Comparison of ENCODE assay signal across 8 cellular contexts in the genomic region with DNA sequence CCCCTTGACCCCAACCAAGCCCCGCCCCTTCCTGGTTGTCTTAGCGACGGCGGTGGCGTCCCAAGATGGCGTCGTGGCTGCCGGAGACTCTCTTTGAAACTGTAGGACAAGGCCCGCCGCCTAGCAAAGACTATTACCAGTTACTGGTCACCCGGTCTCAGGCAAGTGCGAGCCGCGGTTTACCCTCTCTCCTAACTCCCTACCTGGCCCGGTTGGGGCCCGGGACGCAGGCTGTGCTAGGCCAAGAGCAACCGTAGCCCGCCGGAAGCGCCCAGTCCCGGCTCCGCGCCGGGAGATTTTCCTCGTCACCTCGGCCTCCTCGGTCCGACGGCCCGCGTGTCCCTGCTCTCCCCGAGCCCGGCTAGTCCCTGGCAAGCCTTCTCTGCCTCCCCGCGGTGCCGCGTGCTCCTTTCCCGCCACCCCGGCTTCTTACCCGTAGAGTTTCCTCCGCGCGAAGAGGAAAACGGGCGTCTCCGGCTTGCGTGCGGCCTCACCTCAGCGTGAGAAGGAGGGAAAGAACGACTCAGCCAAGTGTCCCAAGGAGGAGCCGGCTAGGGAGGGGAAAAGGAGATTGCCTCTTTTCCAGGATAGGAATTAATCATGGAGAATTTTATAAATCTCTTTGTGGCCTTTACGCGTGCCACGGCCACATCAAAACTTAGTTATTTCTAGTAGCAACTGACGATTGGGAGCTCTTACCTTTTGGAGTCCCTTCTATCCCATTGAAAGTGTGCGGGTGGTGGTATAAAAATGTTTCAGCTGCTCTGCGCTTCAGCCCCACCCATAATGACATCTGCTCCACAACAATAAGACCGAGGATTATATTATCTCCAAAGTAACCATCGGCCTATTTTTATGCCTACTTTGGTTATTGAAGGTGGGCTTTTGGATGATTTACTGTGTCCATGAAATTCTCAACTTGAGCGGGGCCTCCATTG. TPM values are rescaled to one million over a fixed set of nuclear protein-coding genes. Genes with fewer than 3 reads are reported as not detected.
DNase-seq lines count a peak whose midpoint lies in the region; ATAC-seq and TF ChIP-seq lines count a peak whose summit lies in the region.

A gene with protein sequence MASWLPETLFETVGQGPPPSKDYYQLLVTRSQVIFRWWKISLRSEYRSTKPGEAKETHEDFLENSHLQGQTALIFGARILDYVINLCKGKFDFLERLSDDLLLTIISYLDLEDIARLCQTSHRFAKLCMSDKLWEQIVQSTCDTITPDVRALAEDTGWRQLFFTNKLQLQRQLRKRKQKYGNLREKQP (plus strand): TSS at position 55 of the 938 bp plus-strand sequence. CDS start 11 bp downstream, at position 66.

- WGBS in mesendoderm (ENCODE audit: extremely low coverage, insufficient coverage, low lambda C conversion rate), result no CpG with 5 or more reads among the region's 61 CpGs

- peak within 1 kb of the TSS; percentile 91 for H3K56ac ChIP-seq in mesendoderm (ENCODE audit: low read length)

- H3K4me3 ChIP-seq in AG04449 (ENCODE audit: low read depth, low read length) (peak within 1 kb of the TSS; percentile 90), duodenal mucosa (ENCODE audit: low read depth in 1 of 2, low read length in 2 of 2) (peak within 1 kb of the TSS; percentile 82 to 95), mesendoderm (ENCODE audit: low read length) (peak within 1 kb of the TSS; percentile 92)

- peak within 1 kb of the TSS; percentile 95 for H2BK120ac ChIP-seq in mesendoderm (ENCODE audit: low read depth, low read length)

- peak within 1 kb of the TSS; percentile 99 for H3K27ac ChIP-seq in duodenal mucosa (ENCODE audit: low read depth, low read length)
- peak within 1 kb of the TSS; percentile 96 for H3K27ac ChIP-seq in mesendoderm (ENCODE audit: low read depth, low read length)

- H2BK5ac ChIP-seq in mesendoderm (ENCODE audit: low read length), result peak within 1 kb of the TSS; percentile 91

- no peaks in the 10 kb centered on the region for H3K9me3 ChIP-seq in duodenal mucosa (ENCODE audit: control insufficient read depth in 1 of 2, low read length in 2 of 2)

- H4K5ac ChIP-seq in mesendoderm (ENCODE audit: low read length), result no peak within 1 kb of the TSS

- ATAC-seq in GM18867 (IDR thresholded peaks at IDR 0.05; ENCODE audit: unreplicated experiment) (peak; percentile 72), HG03095 (IDR thresholded peaks at IDR 0.05; ENCODE audit: unreplicated experiment) (peak; percentile 58)
- ATAC-seq in activated CD4-positive, CD25-positive, alpha-beta regulatory T cell treated with anti-CD3 and anti-CD28 coated beads, Interleukin-2, amount 50 U/mL, for 24 hours, result peak; percentile 66 to 69

- CTCF ChIA-PET in AG04449 (lab: Yijun Ruan, JAX), result interaction anchor here (0.9 kb wide), 1 partner anchor 237 kb away, joined by 3 read pairs; no protein-coding TSS in a partner anchor

- peak within 1 kb of the TSS; percentile 61 for H3K23ac ChIP-seq in mesendoderm (ENCODE audit: low read length)

- H2BK15ac ChIP-seq in mesendoderm (replicated peaks; ENCODE audit: low read depth), result no peak within 1 kb of the TSS

- DNase-seq in AG04449 (ENCODE audit: low read depth, low spot score), result no peak
- peak; percentile 92 for DNase-seq in NCI-H345 (lab: John Stamatoyannopoulos, UW)
- DNase-seq in mesendoderm, result peak; percentile 96
- DNase-seq in stimulated activated CD8-positive, alpha-beta memory T cell treated with anti-CD3 and anti-CD28 coated beads, Interleukin-15, amount 100 ng/mL, for 24 hours (ENCODE audit: low read depth), result peak; percentile 31

- POLR2A ChIA-PET in AG04449 (lab: Yijun Ruan, JAX), result no interaction called here

- H3K4ac ChIP-seq in mesendoderm (ENCODE audit: low read depth, low read length), result peak within 1 kb of the TSS; percentile 99

- H3K79me1 ChIP-seq in mesendoderm (ENCODE audit: low read length), result no peaks in the 10 kb centered on the region

- peaks cover 32% of the 10 kb centered on the region for H3K79me2 ChIP-seq in mesendoderm (ENCODE audit: control insufficient read depth, insufficient read depth, low read length)

- H3K18ac ChIP-seq in mesendoderm (ENCODE audit: low read length), result peak within 1 kb of the TSS; percentile 100

- H3K4me1 ChIP-seq in duodenal mucosa (ENCODE audit: control insufficient read depth in 1 of 2, insufficient read depth in 2 of 2, low read length in 2 of 2), result peaks cover 16 to 17% of the 10 kb centered on the region in 2 donors
- no peaks in the 10 kb centered on the region for H3K4me1 ChIP-seq in mesendoderm (ENCODE audit: control insufficient read depth, low read depth, low read length)

- peaks cover 3 to 4% of the 10 kb centered on the region in 2 donors for H3K36me3 ChIP-seq in duodenal mucosa (ENCODE audit: control insufficient read depth in 1 of 2, insufficient read depth in 2 of 2, low read length in 2 of 2)
- H3K36me3 ChIP-seq in mesendoderm (ENCODE audit: control insufficient read depth, insufficient read depth, low read length), result no peaks in the 10 kb centered on the region

- peak within 1 kb of the TSS; percentile 47 for H3K4me2 ChIP-seq in mesendoderm (ENCODE audit: low read length)

- TF ChIP-seq CTCF in AG04449 (IDR thresholded peaks at IDR 0.05; ENCODE audit: insufficient read depth, low read length, missing control alignments), result no peak

- H4K8ac ChIP-seq in mesendoderm (ENCODE audit: low read depth, low read length), result peak within 1 kb of the TSS; percentile 100

- H3K9ac ChIP-seq in duodenal mucosa (ENCODE audit: low read depth in 1 of 2, low read length in 2 of 2) (peak within 1 kb of the TSS; percentile 82 to 90), mesendoderm (ENCODE audit: low read length) (peak within 1 kb of the TSS; percentile 89)

- no peaks in the 10 kb centered on the region for H3K27me3 ChIP-seq in duodenal mucosa (ENCODE audit: control insufficient read depth in 1 of 2, insufficient read depth in 2 of 2, low read length in 2 of 2)
- no peaks in the 10 kb centered on the region for H3K27me3 ChIP-seq in mesendoderm (ENCODE audit: insufficient read depth, low read length, poor library complexity)

- no peak within 1 kb of the TSS for H2AK5ac ChIP-seq in mesendoderm (ENCODE audit: low read length)

RNA-seq across cellular contexts. Expression of the gene that starts here (rescaled TPM):
- 1.7 TPM for polyA plus RNA-seq in mesendoderm (2013, experiment 1 of 2)
- 1.5 TPM for polyA plus RNA-seq in mesendoderm (2013, experiment 2 of 2)
